1 cellular context compared by ENCODE assay signal in genomic region chr15:63252292-63252691, GRCh38.
TF ChIP-seq lines count a peak whose summit lies in the region.

No MANE protein-coding gene starts in this region.

TF ChIP-seq in GM23338, 12 proteins besides CTCF, POLR2A, EP300 and RAD21:
- TF ChIP-seq, protein P1, sequence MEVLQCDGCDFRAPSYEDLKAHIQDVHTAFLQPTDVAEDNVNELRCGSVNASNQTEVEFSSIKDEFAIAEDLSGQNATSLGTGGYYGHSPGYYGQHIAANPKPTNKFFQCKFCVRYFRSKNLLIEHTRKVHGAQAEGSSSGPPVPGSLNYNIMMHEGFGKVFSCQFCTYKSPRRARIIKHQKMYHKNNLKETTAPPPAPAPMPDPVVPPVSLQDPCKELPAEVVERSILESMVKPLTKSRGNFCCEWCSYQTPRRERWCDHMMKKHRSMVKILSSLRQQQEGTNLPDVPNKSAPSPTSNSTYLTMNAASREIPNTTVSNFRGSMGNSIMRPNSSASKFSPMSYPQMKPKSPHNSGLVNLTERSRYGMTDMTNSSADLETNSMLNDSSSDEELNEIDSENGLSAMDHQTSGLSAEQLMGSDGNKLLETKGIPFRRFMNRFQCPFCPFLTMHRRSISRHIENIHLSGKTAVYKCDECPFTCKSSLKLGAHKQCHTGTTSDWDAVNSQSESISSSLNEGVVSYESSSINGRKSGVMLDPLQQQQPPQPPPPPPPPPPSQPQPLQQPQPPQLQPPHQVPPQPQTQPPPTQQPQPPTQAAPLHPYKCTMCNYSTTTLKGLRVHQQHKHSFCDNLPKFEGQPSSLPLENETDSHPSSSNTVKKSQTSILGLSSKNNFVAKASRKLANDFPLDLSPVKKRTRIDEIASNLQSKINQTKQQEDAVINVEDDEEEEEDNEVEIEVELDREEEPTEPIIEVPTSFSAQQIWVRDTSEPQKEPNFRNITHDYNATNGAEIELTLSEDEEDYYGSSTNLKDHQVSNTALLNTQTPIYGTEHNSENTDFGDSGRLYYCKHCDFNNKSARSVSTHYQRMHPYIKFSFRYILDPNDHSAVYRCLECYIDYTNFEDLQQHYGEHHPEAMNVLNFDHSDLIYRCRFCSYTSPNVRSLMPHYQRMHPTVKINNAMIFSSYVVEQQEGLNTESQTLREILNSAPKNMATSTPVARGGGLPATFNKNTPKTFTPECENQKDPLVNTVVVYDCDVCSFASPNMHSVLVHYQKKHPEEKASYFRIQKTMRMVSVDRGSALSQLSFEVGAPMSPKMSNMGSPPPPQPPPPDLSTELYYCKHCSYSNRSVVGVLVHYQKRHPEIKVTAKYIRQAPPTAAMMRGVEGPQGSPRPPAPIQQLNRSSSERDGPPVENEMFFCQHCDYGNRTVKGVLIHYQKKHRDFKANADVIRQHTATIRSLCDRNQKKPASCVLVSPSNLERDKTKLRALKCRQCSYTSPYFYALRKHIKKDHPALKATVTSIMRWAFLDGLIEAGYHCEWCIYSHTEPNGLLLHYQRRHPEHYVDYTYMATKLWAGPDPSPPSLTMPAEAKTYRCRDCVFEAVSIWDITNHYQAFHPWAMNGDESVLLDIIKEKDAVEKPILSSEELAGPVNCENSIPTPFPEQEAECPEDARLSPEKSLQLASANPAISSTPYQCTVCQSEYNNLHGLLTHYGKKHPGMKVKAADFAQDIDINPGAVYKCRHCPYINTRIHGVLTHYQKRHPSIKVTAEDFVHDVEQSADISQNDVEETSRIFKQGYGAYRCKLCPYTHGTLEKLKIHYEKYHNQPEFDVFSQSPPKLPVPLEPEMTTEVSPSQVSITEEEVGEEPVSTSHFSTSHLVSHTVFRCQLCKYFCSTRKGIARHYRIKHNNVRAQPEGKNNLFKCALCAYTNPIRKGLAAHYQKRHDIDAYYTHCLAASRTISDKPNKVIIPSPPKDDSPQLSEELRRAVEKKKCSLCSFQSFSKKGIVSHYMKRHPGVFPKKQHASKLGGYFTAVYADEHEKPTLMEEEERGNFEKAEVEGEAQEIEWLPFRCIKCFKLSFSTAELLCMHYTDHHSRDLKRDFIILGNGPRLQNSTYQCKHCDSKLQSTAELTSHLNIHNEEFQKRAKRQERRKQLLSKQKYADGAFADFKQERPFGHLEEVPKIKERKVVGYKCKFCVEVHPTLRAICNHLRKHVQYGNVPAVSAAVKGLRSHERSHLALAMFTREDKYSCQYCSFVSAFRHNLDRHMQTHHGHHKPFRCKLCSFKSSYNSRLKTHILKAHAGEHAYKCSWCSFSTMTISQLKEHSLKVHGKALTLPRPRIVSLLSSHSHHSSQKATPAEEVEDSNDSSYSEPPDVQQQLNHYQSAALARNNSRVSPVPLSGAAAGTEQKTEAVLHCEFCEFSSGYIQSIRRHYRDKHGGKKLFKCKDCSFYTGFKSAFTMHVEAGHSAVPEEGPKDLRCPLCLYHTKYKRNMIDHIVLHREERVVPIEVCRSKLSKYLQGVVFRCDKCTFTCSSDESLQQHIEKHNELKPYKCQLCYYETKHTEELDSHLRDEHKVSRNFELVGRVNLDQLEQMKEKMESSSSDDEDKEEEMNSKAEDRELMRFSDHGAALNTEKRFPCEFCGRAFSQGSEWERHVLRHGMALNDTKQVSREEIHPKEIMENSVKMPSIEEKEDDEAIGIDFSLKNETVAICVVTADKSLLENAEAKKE (CRISPR knock-in tag; IDR thresholded peaks at IDR 0.05), result no peak
- TF ChIP-seq, protein P2, sequence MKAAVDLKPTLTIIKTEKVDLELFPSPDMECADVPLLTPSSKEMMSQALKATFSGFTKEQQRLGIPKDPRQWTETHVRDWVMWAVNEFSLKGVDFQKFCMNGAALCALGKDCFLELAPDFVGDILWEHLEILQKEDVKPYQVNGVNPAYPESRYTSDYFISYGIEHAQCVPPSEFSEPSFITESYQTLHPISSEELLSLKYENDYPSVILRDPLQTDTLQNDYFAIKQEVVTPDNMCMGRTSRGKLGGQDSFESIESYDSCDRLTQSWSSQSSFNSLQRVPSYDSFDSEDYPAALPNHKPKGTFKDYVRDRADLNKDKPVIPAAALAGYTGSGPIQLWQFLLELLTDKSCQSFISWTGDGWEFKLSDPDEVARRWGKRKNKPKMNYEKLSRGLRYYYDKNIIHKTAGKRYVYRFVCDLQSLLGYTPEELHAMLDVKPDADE (IDR thresholded peaks at IDR 0.05), result no peak
- TF ChIP-seq ZNF331 (CRISPR knock-in tag; IDR thresholded peaks at IDR 0.05; ENCODE audit: low read depth), result no peak
